In genomic region chr2:96470636-96471035, GRCh38 we compare ENCODE assay signal across 8 cellular contexts. TPM values are rescaled to one million over a fixed set of nuclear protein-coding genes. Genes with fewer than 3 reads are reported as not detected.
A peak's percentile ranks its signal among the peaks of the same experiment; 100 is the strongest.
DNase-seq lines count a peak whose midpoint lies in the region; ATAC-seq and TF ChIP-seq lines count a peak whose summit lies in the region.

No MANE protein-coding gene starts in this region.

- H3K36me3 ChIP-seq in ACC112 (ENCODE audit: insufficient read depth, low read length) (no peaks in the 10 kb centered on the region), cardiac muscle cell (no peaks in the 10 kb centered on the region), uterus (no peaks in the 10 kb centered on the region)

- peak overlapping the region; percentile 58 for H2AFZ ChIP-seq in ACC112 (ENCODE audit: low read length, unreplicated experiment)

- H3K79me2 ChIP-seq in ACC112 (ENCODE audit: control insufficient read depth, insufficient read depth, low read length, unreplicated experiment), result no peaks in the 10 kb centered on the region

- TF ChIP-seq CTCF in cardiac muscle cell (IDR thresholded peaks at IDR 0.05; ENCODE audit: low read depth, low read length), result peak; percentile 76
- peak; percentile 26 to 37 (median 30) for TF ChIP-seq CTCF in uterus (IDR thresholded peaks at IDR 0.05)

- H3K27me3 ChIP-seq in ACC112 (ENCODE audit: insufficient read depth, low read length), result peaks cover 8% of the 10 kb centered on the region; the same call in 1 of the 2 replicates
- peaks cover 5% of the 10 kb centered on the region for H3K27me3 ChIP-seq in cardiac muscle cell
- H3K27me3 ChIP-seq in uterus, result no peaks in the 10 kb centered on the region

- intact Hi-C loops in uterus (cut with DNase I; ENCODE audit: low total_unique reads), result no loop called here

- DNase-seq in activated gamma-delta T cell (lab: John Stamatoyannopoulos, UW) (peak; percentile 15), cardiac muscle cell (ENCODE audit: low read depth in 1 of 2, low spot score in 1 of 2) (peak; percentile 35 to 47), putamen (ENCODE audit: low spot score) (peak; percentile 14), uterus (no peak)
- DNase-seq in NK-92 treated with Interleukin-12 subunit alpha and Interleukin-12 subunit beta, amount 100 ng/mL, for 24 hours (lab: John Stamatoyannopoulos, UW), result no peak

- H3K4me1 ChIP-seq in ACC112 (ENCODE audit: control insufficient read depth, insufficient read depth, low read length, unreplicated experiment) (no peaks in the 10 kb centered on the region), cardiac muscle cell (ENCODE audit: low read depth) (no peaks in the 10 kb centered on the region), uterus (no peaks in the 10 kb centered on the region)

- no peak for TF ChIP-seq POLR2A in uterus (IDR thresholded peaks at IDR 0.05)

- ATAC-seq in HG03159 (IDR thresholded peaks at IDR 0.05; ENCODE audit: unreplicated experiment) (peak; percentile 52), HG03571 (IDR thresholded peaks at IDR 0.05; ENCODE audit: unreplicated experiment) (no peak)

- H3K27ac ChIP-seq in ACC112 (ENCODE audit: low read depth, low read length) (no peak overlapping the region), cardiac muscle cell (no peak overlapping the region), uterus (no peak overlapping the region)

- H3K4me3 ChIP-seq in ACC112 (ENCODE audit: low read depth, low read length), result peak overlapping the region; percentile 58
- no peak overlapping the region for H3K4me3 ChIP-seq in cardiac muscle cell
- H3K4me3 ChIP-seq in uterus, result no peak overlapping the region

- H3K9me3 ChIP-seq in cardiac muscle cell (ENCODE audit: low read depth) (no peaks in the 10 kb centered on the region), uterus (no peaks in the 10 kb centered on the region)

RNA-seq across cellular contexts. Expression of gene NEURL3, which starts 34.5 kb away (rescaled TPM):
- total RNA-seq in cardiac muscle cell, result not detected in 2 replicates
- not detected in 2 replicates for polyA plus RNA-seq in cardiac muscle cell
- not detected for total RNA-seq in uterus

Comparison
In these comparisons a context has a peak if more than half of its experiments do, and no peak if none do; other contexts are left out.
1. DNase-seq: peak in activated gamma-delta T cell (single experiment), cardiac muscle cell (2 of 2) and putamen (single experiment); none in uterus (0 of 2) and NK-92 treated with Interleukin-12 subunit alpha and Interleukin-12 subunit beta, amount 100 ng/mL, for 24 hours (single experiment).